ENCODE assay signal across 18 cellular contexts in genomic region chr21:45611296-45611695, GRCh38. TPM values are rescaled to one million over a fixed set of nuclear protein-coding genes. Genes with fewer than 3 reads are reported as not detected.
"Had no signal": no experiment of that assay in that cellular context is flagged by ENCODE, and none has a peak within 500 bp of the region (broad histone marks: within the 10 kb centered on the region; RNA-seq: fewer than 3 reads in every experiment).

No MANE protein-coding gene starts in this region.

- H3K4me1 ChIP-seq: foreskin keratinocyte, lower lobe of right lung, thyroid gland had no signal

- H3K9me3 ChIP-seq: lower lobe of right lung, sigmoid colon, thyroid gland had no signal

- H3K27me3 ChIP-seq: thyroid gland had no signal

- H3K36me3 ChIP-seq: lower lobe of right lung, sigmoid colon, thyroid gland had no signal

- H3K4me3 ChIP-seq: lower lobe of right lung, sigmoid colon, smooth muscle cell, thyroid gland had no signal

- DNase-seq: activated CD4-positive, alpha-beta memory T cell treated with anti-CD3 and anti-CD28 coated beads, Interleukin-2, amount 10 ng/mL, durations not matched to agents 7 days and 5 days; activated CD4-positive, alpha-beta T cell treated with anti-CD3 and anti-CD28 coated beads, Interleukin-2, amount 10 ng/mL, durations not matched to agents 24 days and 14 days; activated gamma-delta T cell; activated naive CD4-positive, alpha-beta T cell treated with anti-CD3 and anti-CD28 coated beads, Interleukin-2, amount 50 U/mL, for 16 hours; activated naive CD8-positive, alpha-beta T cell treated with anti-CD3 and anti-CD28 coated beads, Interleukin-2, amount 50 U/mL, for 24 hours; dermis blood vessel endothelial cell; effector CD8-positive, alpha-beta T cell; foreskin keratinocyte; lower lobe of right lung; mesendoderm; naive thymus-derived CD4-positive, alpha-beta T cell; occipital lobe; sigmoid colon; stimulated activated CD4-positive, alpha-beta T cell treated with anti-CD3 and anti-CD28 coated beads, Interleukin-4, amount 100 ng/mL, for 24 hours; stimulated activated naive CD8-positive, alpha-beta T cell treated with anti-CD3 and anti-CD28 coated beads, Interleukin-15, Interleukin-2, amounts not matched to agents 100 U/mL and 50 U/mL, for 24 hours; thyroid gland had no signal

- H3K4me2 ChIP-seq: smooth muscle cell had no signal

- H3K27ac ChIP-seq: foreskin keratinocyte, lower lobe of right lung, thyroid gland had no signal

- ATAC-seq: activated naive CD8-positive, alpha-beta T cell treated with anti-CD3 and anti-CD28 coated beads, Interleukin-2, amount 50 U/mL, for 24 hours; foreskin keratinocyte; left lobe of liver; lower lobe of right lung; naive thymus-derived CD4-positive, alpha-beta T cell; stimulated activated naive CD8-positive, alpha-beta T cell treated with anti-CD3 and anti-CD28 coated beads, Interleukin-15, Interleukin-2, amounts not matched to agents 100 U/mL and 50 U/mL, for 24 hours had no signal

RNA-seq across cellular contexts. Expression of gene PCBP3, which starts 32.2 kb away (rescaled TPM):
- total RNA-seq: dermis blood vessel endothelial cell had no signal
